Comparison of ENCODE assay signal across 20 cellular contexts in genomic region chr3:76943671-76944070, GRCh38.
DNase-seq lines count a peak whose midpoint lies in the region; ATAC-seq, FAIRE-seq and TF ChIP-seq lines count a peak whose summit lies in the region.
"Had no signal": no experiment of that assay in that cellular context is flagged by ENCODE, and none has a peak within 500 bp of the region (broad histone marks: within the 10 kb centered on the region; RNA-seq: fewer than 3 reads in every experiment).

No MANE protein-coding gene starts in this region.

- ATAC-seq in GM23338 (no peak), Panc1 (no peak), pancreas (peak in 3 of 4 donors; percentile 31 to 51 (median 49)), HG03432 (IDR thresholded peaks at IDR 0.05; ENCODE audit: unreplicated experiment) (no peak)

- no peaks in the 10 kb centered on the region for H4K20me1 ChIP-seq in GM23338 (replicated peaks; ENCODE audit: insufficient read depth)
- no peaks in the 10 kb centered on the region for H4K20me1 ChIP-seq in hepatocyte (ENCODE audit: insufficient read depth, poor library complexity, severe bottlenecking)

- H3K4me3 Mint-ChIP-seq in GM23338: no peak overlapping the region
- H3K4me3 Mint-ChIP-seq: CD4-positive, alpha-beta T cell; H9 had no signal

- no peaks in the 10 kb centered on the region for H3F3A ChIP-seq in GM23338 (replicated peaks; ENCODE audit: low read depth)

- WGBS in hepatocyte (ENCODE audit: low lambda C conversion rate, missing lambda C conversion rate): 67% methylated on average over 3 of the region's 3 CpGs
- 25 to 27% methylated on average over 3 of the region's 3 CpGs for WGBS in pancreas, 2 donors

- H3K4me2 ChIP-seq in GM23338 (no peak overlapping the region), hepatocyte (peak overlapping the region; percentile 25)

- no peak overlapping the region for H3K27ac ChIP-seq in GM23338 (ENCODE audit: low read depth)
- H3K27ac ChIP-seq in Panc1 (ENCODE audit: low read length): no peak overlapping the region
- peak overlapping the region; percentile 66 for H3K27ac ChIP-seq in hepatocyte
- peak overlapping the region in 1 of 4 donors; percentile 0 for H3K27ac ChIP-seq in pancreas
- H3K27ac ChIP-seq in RWPE1: no peak overlapping the region
- H3K27ac ChIP-seq: SK-N-MC had no signal

- H2AFZ ChIP-seq in GM23338 (no peak overlapping the region), hepatocyte (no peak overlapping the region)

- H3K4me1 Mint-ChIP-seq in GM23338: peaks cover 19% of the 10 kb centered on the region

- no peaks in the 10 kb centered on the region for H3K36me3 ChIP-seq in GM23338 (ENCODE audit: insufficient read depth)
- no peaks in the 10 kb centered on the region for H3K36me3 ChIP-seq in Panc1 (ENCODE audit: control insufficient read depth, insufficient read depth, low read length)
- H3K36me3 ChIP-seq in hepatocyte (replicated peaks; ENCODE audit: insufficient read depth, low read depth): no peaks in the 10 kb centered on the region
- H3K36me3 ChIP-seq in pancreas: no peaks in the 10 kb centered on the region

- H3K79me2 ChIP-seq in GM23338 (replicated peaks; ENCODE audit: insufficient read depth) (no peaks in the 10 kb centered on the region), hepatocyte (no peaks in the 10 kb centered on the region)

- H3K27ac Mint-ChIP-seq in GM23338: peak overlapping the region; percentile 26; the same call in 1 of the 2 replicates
- H3K27ac Mint-ChIP-seq: CD4-positive, alpha-beta T cell had no signal

- no peaks in the 10 kb centered on the region for H3K27me3 ChIP-seq in GM23338 (ENCODE audit: insufficient read depth)
- H3K27me3 ChIP-seq in Panc1 (ENCODE audit: control insufficient read depth, insufficient read depth, low read length): no peaks in the 10 kb centered on the region
- no peaks in the 10 kb centered on the region for H3K27me3 ChIP-seq in hepatocyte
- no peaks in the 10 kb centered on the region for H3K27me3 ChIP-seq in pancreas

- H3K4me1 ChIP-seq in GM23338 (ENCODE audit: insufficient read depth): peaks cover 22% of the 10 kb centered on the region; the same call in 1 of the 2 replicates
- H3K4me1 ChIP-seq in Panc1 (ENCODE audit: control insufficient read depth, insufficient read depth, low read length): no peaks in the 10 kb centered on the region
- H3K4me1 ChIP-seq in hepatocyte (ENCODE audit: insufficient read depth): peaks cover 7% of the 10 kb centered on the region
- H3K4me1 ChIP-seq in pancreas: no peaks in the 10 kb centered on the region

- no peaks in the 10 kb centered on the region; the same call in 2 of the 3 replicates for H3K9me3 Mint-ChIP-seq in GM23338
- H3K9me3 Mint-ChIP-seq: H9 had no signal

- no peaks in the 10 kb centered on the region for H3K9me2 ChIP-seq in GM23338 (ENCODE audit: insufficient read depth)
- no peaks in the 10 kb centered on the region for H3K9me2 ChIP-seq in hepatocyte (replicated peaks; ENCODE audit: insufficient read depth)

- CTCF ChIA-PET in Panc1 (lab: Charles Lee) (no interaction called here), HEK293T (lab: Yijun Ruan, JAX) (no interaction called here), RWPE1 (lab: Yijun Ruan, JAX) (no interaction called here)

- in situ Hi-C loops in Panc1 (cut with HindIII; ENCODE audit: low pct_unique_long_range_greater_than_20kb, low sequenced_read_pairs): no loop called here

- TF ChIP-seq CTCF in GM23338 (conservative IDR thresholded peaks at IDR 0.05; ENCODE audit: low read depth in 2 of 2) (no peak), Panc1 (IDR thresholded peaks at IDR 0.05) (no peak), hepatocyte (IDR thresholded peaks at IDR 0.05; ENCODE audit: poor library complexity) (no peak), pancreas (IDR thresholded peaks at IDR 0.05) (no peak), RWPE1 (conservative IDR thresholded peaks at IDR 0.05; ENCODE audit: low read depth) (no peak)

- peaks cover 3% of the 10 kb centered on the region; the same call in 1 of the 3 replicates for H3K36me3 Mint-ChIP-seq in GM23338 (ENCODE audit: low read depth)

- POLR2A ChIA-PET in Panc1 (lab: Charles Lee): no interaction called here
- POLR2A ChIA-PET in HEK293T (lab: Yijun Ruan, JAX): no interaction called here
- POLR2A ChIA-PET in RWPE1 (lab: Yijun Ruan, JAX; ENCODE audit: low non-redundant PET): no interaction called here

- intact Hi-C loops in Panc1 (cut with micrococcal nuclease; ENCODE audit: unreplicated experiment): no loop called here
- intact Hi-C loops in pancreas (cut with DNase I): no loop called here

- DNase-seq in GM23338 (ENCODE audit: low spot score) (no peak), Panc1 (ENCODE audit: low read depth, low spot score) (peak; percentile 36), hepatocyte (ENCODE audit: low spot score) (no peak), pancreas (no peak), HEK293T (ENCODE audit: extremely low spot score) (no peak), RWPE1 (ENCODE audit: low spot score) (no peak), CD1c-positive myeloid dendritic cell (ENCODE audit: extremely low spot score) (no peak)
- DNase-seq: CD4-positive, alpha-beta T cell; DND-41; H9; Karpas-422; NCI-H1417 treated with DMSO at 0.1 percent for 48 hours; NCI-H187; NCI-H2107; NK-92 treated with Interleukin-12 subunit alpha and Interleukin-12 subunit beta, amount 100 ng/mL, for 24 hours; Right ventricle myocardium superior had no signal

- H3K4me3 ChIP-seq in GM23338 (no peak overlapping the region), Panc1 (ENCODE audit: low read depth in 2 of 2, low read length in 2 of 2) (no peak overlapping the region), hepatocyte (no peak overlapping the region), pancreas (no peak overlapping the region)
- H3K4me3 ChIP-seq: GM12878, SK-N-MC had no signal

- BruUV-seq in Panc1 (replicated peaks; lab: Mats Ljungman, UMichigan): no TSS peak

- H3K27me3 Mint-ChIP-seq in GM23338 (ENCODE audit: insufficient read depth, low read depth, poor library complexity): peaks cover 2% of the 10 kb centered on the region
- H3K27me3 Mint-ChIP-seq: CD4-positive, alpha-beta T cell had no signal

- no peaks in the 10 kb centered on the region for H3K9me3 ChIP-seq in Panc1 (ENCODE audit: control insufficient read depth, insufficient read depth, low read depth, low read length)
- no peaks in the 10 kb centered on the region for H3K9me3 ChIP-seq in hepatocyte (ENCODE audit: low read depth)
- no peaks in the 10 kb centered on the region for H3K9me3 ChIP-seq in pancreas

- FAIRE-seq in pancreas (lab: Jason Lieb, UNC): peak; percentile 41
- FAIRE-seq: GM12878, RCC 7860 had no signal

TF ChIP-seq in GM23338, 12 proteins besides CTCF, POLR2A, EP300 and RAD21 (continues in another document):
- TF ChIP-seq JUNB (IDR thresholded peaks at IDR 0.05; ENCODE audit: unreplicated experiment) (no peak), REST (IDR thresholded peaks at IDR 0.05; ENCODE audit: unreplicated experiment) (no peak), NANOG (IDR thresholded peaks at IDR 0.05; ENCODE audit: borderline replicate concordance) (no peak)

TF ChIP-seq in HEK293T, 16 proteins besides CTCF, POLR2A, EP300 and RAD21:
- TF ChIP-seq ARNT (IDR thresholded peaks at IDR 0.05): no peak
- no peak for TF ChIP-seq FOXM1 (IDR thresholded peaks at IDR 0.05; ENCODE audit: borderline replicate concordance)

Comparison
In these comparisons a context has a peak if more than half of its experiments do, and no peak if none do; other contexts are left out.
1. ATAC-seq: peak in pancreas (3 of 4); none in GM23338 (single experiment), Panc1 (single experiment) and HG03432 (single experiment).